8 cellular contexts compared by ENCODE assay signal in the genomic region with DNA sequence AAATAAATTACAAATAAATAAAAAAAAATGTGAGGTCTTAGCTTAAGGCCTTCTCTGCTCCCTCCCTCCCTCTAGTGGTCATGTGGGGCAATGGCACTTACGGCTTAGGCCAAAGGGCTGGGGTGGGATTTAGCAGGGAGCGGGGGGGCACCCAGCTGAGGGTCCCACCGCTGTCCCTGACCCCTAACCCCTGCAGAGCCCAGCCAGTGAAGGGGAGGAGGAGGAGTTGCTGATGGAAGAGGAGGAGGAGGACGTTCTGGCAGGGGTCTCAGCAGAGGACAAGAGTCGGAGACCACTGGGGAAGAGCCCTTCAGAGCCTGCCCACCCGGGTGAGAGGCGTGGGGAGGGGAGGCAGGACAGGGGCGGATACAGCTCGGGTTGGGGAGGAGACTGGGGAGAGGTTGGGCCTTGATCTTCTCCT.
DNase-seq lines count a peak whose midpoint lies in the region; ATAC-seq and TF ChIP-seq lines count a peak whose summit lies in the region.

No MANE protein-coding gene starts in this region.

- H3K79me2 ChIP-seq in parathyroid adenoma, result no peaks in the 10 kb centered on the region

- DNase-seq in activated gamma-delta T cell treated with Interleukin-2 at 50 U/mL for 16 hours (peak; percentile 61), activated gamma-delta T cell (lab: John Stamatoyannopoulos, UW) (no peak), NCI-H82 (lab: John Stamatoyannopoulos, UW) (peak; percentile 76), activated T-cell treated with anti-CD3 and anti-CD28 coated beads for 4 hours (peak; percentile 42), fibroblast of pulmonary artery (ENCODE audit: low read depth) (peak; percentile 82)

- peaks cover 5% of the 10 kb centered on the region for H3K4me1 ChIP-seq in parathyroid adenoma

- H3K4me3 ChIP-seq in fibroblast of pulmonary artery (replicated peaks; ENCODE audit: low read depth, low read length), result no peak overlapping the region
- H3K4me3 ChIP-seq in parathyroid adenoma (ENCODE audit: low read depth, low read length), result no peak overlapping the region

- H3K4me2 ChIP-seq in parathyroid adenoma (ENCODE audit: low read length), result no peak overlapping the region

- H3K27ac ChIP-seq in parathyroid adenoma, result no peak overlapping the region

- TF ChIP-seq CTCF in fibroblast of pulmonary artery (IDR thresholded peaks at IDR 0.05; ENCODE audit: low read length, missing control alignments), result peak; percentile 69
- TF ChIP-seq CTCF in parathyroid adenoma (IDR thresholded peaks at IDR 0.05), result peak; percentile 89

- no peak overlapping the region for H2AFZ ChIP-seq in parathyroid adenoma

- no peaks in the 10 kb centered on the region for H3K36me3 ChIP-seq in parathyroid adenoma (ENCODE audit: control insufficient read depth, insufficient read depth, low read length)

- no peaks in the 10 kb centered on the region for H3K27me3 ChIP-seq in parathyroid adenoma (ENCODE audit: control insufficient read depth, insufficient read depth, low read length)

- H3K9ac ChIP-seq in parathyroid adenoma, result no peak overlapping the region

- no peak for ATAC-seq in HG03039 (IDR thresholded peaks at IDR 0.05; ENCODE audit: unreplicated experiment)
- ATAC-seq in GM21576 (IDR thresholded peaks at IDR 0.05; ENCODE audit: unreplicated experiment), result no peak

- H3K9me3 ChIP-seq in parathyroid adenoma (ENCODE audit: control insufficient read depth, low read length), result no peaks in the 10 kb centered on the region
